Comparison of ENCODE assay signal across 8 cellular contexts in the genomic region with DNA sequence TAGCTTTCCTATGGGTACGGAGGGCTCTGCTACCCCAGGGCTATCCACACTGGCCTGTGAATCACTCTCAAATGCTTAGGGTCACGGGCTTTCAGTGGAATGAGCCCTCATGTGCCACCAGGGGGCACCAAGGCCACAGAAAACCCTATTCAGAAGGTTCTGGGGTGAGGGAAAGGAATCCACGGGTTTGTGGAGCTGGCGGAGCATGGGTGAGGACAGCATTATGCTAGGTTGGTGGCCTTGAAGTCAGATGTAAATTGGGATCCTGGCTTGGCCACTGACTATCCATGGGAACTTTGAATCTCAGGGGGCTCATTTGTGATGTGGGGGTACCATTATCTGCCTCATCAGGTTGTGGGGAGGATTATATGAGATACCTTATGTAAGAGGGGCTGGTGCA. TPM values are rescaled to one million over a fixed set of nuclear protein-coding genes. Genes with fewer than 3 reads are reported as not detected.
A peak's percentile ranks its signal among the peaks of the same experiment; 100 is the strongest.
DNase-seq lines count a peak whose midpoint lies in the region; ATAC-seq and TF ChIP-seq lines count a peak whose summit lies in the region.

No MANE protein-coding gene starts in this region.

- no peak overlapping the region for H3K4me3 ChIP-seq in dorsolateral prefrontal cortex

- DNase-seq in CD1c-positive myeloid dendritic cell (ENCODE audit: extremely low spot score) (peak; percentile 82), H4 (ENCODE audit: low spot score) (peak; percentile 54), NCI-H460 (ENCODE audit: extremely low read depth, low read depth) (peak; percentile 76), dorsolateral prefrontal cortex (peak; percentile 41 to 76 (median 57)), lung microvascular endothelial cell (ENCODE audit: low read depth in 2 of 2) (peak; percentile 72 to 74)
- DNase-seq in activated CD4-positive, alpha-beta T cell treated with anti-CD3 and anti-CD28 coated beads, Interleukin-2, amount 50 U/mL, for 1 hour: peak; percentile 60
- DNase-seq in stimulated activated CD8-positive, alpha-beta memory T cell treated with anti-CD3 and anti-CD28 coated beads, Interleukin-15, amount 100 ng/mL, for 24 hours (ENCODE audit: low read depth): peak; percentile 17

- TF ChIP-seq CTCF in dorsolateral prefrontal cortex (IDR thresholded peaks at IDR 0.05 in 54 of 56, conservative IDR thresholded peaks at IDR 0.05 in 2 of 56; ENCODE audit: low read depth in 1 of 56, partially characterized antibody in 56 of 56): peak; percentile 42 to 85 (median 73)

- no peak overlapping the region for H3K27ac ChIP-seq in dorsolateral prefrontal cortex

- H3K27me3 ChIP-seq in dorsolateral prefrontal cortex: no peaks in the 10 kb centered on the region

- no peak for ATAC-seq in HG03460 (IDR thresholded peaks at IDR 0.05; ENCODE audit: unreplicated experiment)

- intact Hi-C loops in dorsolateral prefrontal cortex (cut with DNase I): loop anchor here (2.0 to 5.0 kb wide), 2 partner anchors 48 to 50 kb away; no protein-coding TSS in a partner anchor

RNA-seq across cellular contexts. Expression of a gene that starts 5.1 kb away (rescaled TPM):
- 129 and 143 TPM in 2 replicates for total RNA-seq in H4 (2014; rRNA removed; shearing (Covaris generic))
- total RNA-seq in NCI-H460 (2014; rRNA removed; shearing (Covaris generic)): 188 and 200 TPM in 2 replicates
- 68.3 and 86.8 TPM in 2 replicates for polyA plus RNA-seq in NCI-H460 (2014; cell fraction: nucleus; rRNA removed)
- total RNA-seq in dorsolateral prefrontal cortex: 100 to 1,000 TPM in 77 of 120 experiments, 10 to 100 TPM in 43; 68.7 to 146 (median 106) TPM
- total RNA-seq in lung microvascular endothelial cell: 74.1 and 125 TPM in 2 replicates

RNA-seq across cellular contexts. Expression of a gene that starts 21.8 kb away (rescaled TPM):
- total RNA-seq in H4 (2014; rRNA removed; shearing (Covaris generic)): 85.2 and 91.7 TPM in 2 replicates
- 412 and 417 TPM in 2 replicates for total RNA-seq in NCI-H460 (2014; rRNA removed; shearing (Covaris generic))
- 87.0 and 106 TPM in 2 replicates for polyA plus RNA-seq in NCI-H460 (2014; cell fraction: nucleus; rRNA removed)
- total RNA-seq in dorsolateral prefrontal cortex (1 to 10 TPM; 1.3 to 9.9 (median 4.7) TPM), lung microvascular endothelial cell (0.20 and 0.65 TPM in 2 replicates)

RNA-seq across cellular contexts. Expression of a gene that starts 38.4 kb away (rescaled TPM):
- total RNA-seq in H4 (2014; rRNA removed; shearing (Covaris generic)): not detected in 2 replicates
- total RNA-seq in NCI-H460 (2014; rRNA removed; shearing (Covaris generic)): not detected in 2 replicates
- polyA plus RNA-seq in NCI-H460 (2014; cell fraction: nucleus; rRNA removed): not detected in 2 replicates
- total RNA-seq in dorsolateral prefrontal cortex: under 1 TPM in 37 of 120 experiments, not detected in 83; 0.29 to 0.89 (median 0.45) TPM
- not detected in 2 replicates for total RNA-seq in lung microvascular endothelial cell

Comparison
In these comparisons a context has a peak if more than half of its experiments do, and no peak if none do; other contexts are left out.
1. DNase-seq: peak in every context shown above with its lines; median percentile 82 in CD1c-positive myeloid dendritic cell; 76 in NCI-H460; 73 in lung microvascular endothelial cell; 60 in activated CD4-positive, alpha-beta T cell treated with anti-CD3 and anti-CD28 coated beads, Interleukin-2, amount 50 U/mL, for 1 hour; 57 in dorsolateral prefrontal cortex; 54 in H4; 17 in stimulated activated CD8-positive, alpha-beta memory T cell treated with anti-CD3 and anti-CD28 coated beads, Interleukin-15, amount 100 ng/mL, for 24 hours.